Comparison of ENCODE assay signal across 11 cellular contexts in genomic region chr9:33065157-33066076, GRCh38. TPM values are rescaled to one million over a fixed set of nuclear protein-coding genes. Genes with fewer than 3 reads are reported as not detected.
DNase-seq lines count a peak whose midpoint lies in the region; ATAC-seq lines count a peak whose summit lies in the region.
"Had no signal": no experiment of that assay in that cellular context is flagged by ENCODE, and none has a peak within 500 bp of the region (broad histone marks: within the 10 kb centered on the region; RNA-seq: fewer than 3 reads in every experiment).

No MANE protein-coding gene starts in this region.

- peaks cover 25% of the 10 kb centered on the region for H3K36me3 ChIP-seq in H7 (replicated peaks; ENCODE audit: control insufficient read depth, insufficient read depth, low read length)

- peak overlapping the region; percentile 24 for H3K27ac Mint-ChIP-seq in stimulated activated naive CD8-positive, alpha-beta T cell treated with anti-CD3 and anti-CD28 coated beads, Interleukin-15, Interleukin-2, amounts not matched to agents 100 ng/mL and 50 ng/mL, for 24 hours

- H3K27me3 ChIP-seq in right cardiac atrium (ENCODE audit: control insufficient read depth, insufficient read depth) (no peaks in the 10 kb centered on the region), H7 (ENCODE audit: control insufficient read depth, insufficient read depth, low read length) (no peaks in the 10 kb centered on the region)
- H3K27me3 ChIP-seq: neutrophil had no signal

- peaks cover 10% of the 10 kb centered on the region for H3K4me1 Mint-ChIP-seq in stimulated activated naive CD8-positive, alpha-beta T cell treated with anti-CD3 and anti-CD28 coated beads, Interleukin-15, Interleukin-2, amounts not matched to agents 100 ng/mL and 50 ng/mL, for 24 hours (ENCODE audit: low read depth)

- H3K4me3 ChIP-seq in right cardiac atrium (ENCODE audit: low read length) (no peak overlapping the region), H7 (ENCODE audit: insufficient read depth, low read depth, low read length) (no peak overlapping the region)

- peaks cover 66% of the 10 kb centered on the region for H3K36me3 Mint-ChIP-seq in stimulated activated naive CD8-positive, alpha-beta T cell treated with anti-CD3 and anti-CD28 coated beads, Interleukin-15, Interleukin-2, amounts not matched to agents 100 ng/mL and 50 ng/mL, for 24 hours (ENCODE audit: low read depth)

- H3K4me1 ChIP-seq in right cardiac atrium (ENCODE audit: control insufficient read depth, insufficient read depth, low read length) = no peaks in the 10 kb centered on the region

- 87% methylated on average over 5 of the region's 5 CpGs for WGBS in right cardiac atrium

- no peaks in the 10 kb centered on the region for H3K27me3 Mint-ChIP-seq in stimulated activated naive CD8-positive, alpha-beta T cell treated with anti-CD3 and anti-CD28 coated beads, Interleukin-15, Interleukin-2, amounts not matched to agents 100 ng/mL and 50 ng/mL, for 24 hours
- H3K27me3 Mint-ChIP-seq: central memory CD8-positive, alpha-beta T cell had no signal

- no peaks in the 10 kb centered on the region for H3K9me3 ChIP-seq in right cardiac atrium (ENCODE audit: control insufficient read depth, low read length)
- H3K9me3 ChIP-seq: neutrophil had no signal

- no peak for ATAC-seq in stimulated activated naive CD8-positive, alpha-beta T cell treated with anti-CD3 and anti-CD28 coated beads, Interleukin-15, Interleukin-2, amounts not matched to agents 100 U/mL and 50 U/mL, for 24 hours
- ATAC-seq in HG02852 (IDR thresholded peaks at IDR 0.05; ENCODE audit: unreplicated experiment) = peak; percentile 80
- ATAC-seq in right cardiac atrium = no peak

- intact Hi-C loops in right cardiac atrium (cut with DNase I) = no loop called here

- no peak for DNase-seq in stimulated activated naive CD8-positive, alpha-beta T cell treated with anti-CD3 and anti-CD28 coated beads, Interleukin-15, Interleukin-2, amounts not matched to agents 100 U/mL and 50 U/mL, for 24 hours
- DNase-seq in NOMO-1 (lab: John Stamatoyannopoulos, UW; ENCODE audit: unreplicated experiment in 2 of 2) (peak; percentile 50 to 88), right cardiac atrium (no peak), H7 (no peak), NCI-H1417 treated with DMSO at 0.1 percent for 48 hours (lab: John Stamatoyannopoulos, UW) (no peak), NCI-H146 treated with DMSO at 0.1 percent for 48 hours (lab: John Stamatoyannopoulos, UW; ENCODE audit: unreplicated experiment) (no peak)
- DNase-seq: NCI-H345 had no signal

- H3K4me3 Mint-ChIP-seq in stimulated activated naive CD8-positive, alpha-beta T cell treated with anti-CD3 and anti-CD28 coated beads, Interleukin-15, Interleukin-2, amounts not matched to agents 100 ng/mL and 50 ng/mL, for 24 hours = no peak overlapping the region
- H3K4me3 Mint-ChIP-seq: central memory CD8-positive, alpha-beta T cell had no signal

- no peaks in the 10 kb centered on the region for H3K9me3 Mint-ChIP-seq in stimulated activated naive CD8-positive, alpha-beta T cell treated with anti-CD3 and anti-CD28 coated beads, Interleukin-15, Interleukin-2, amounts not matched to agents 100 ng/mL and 50 ng/mL, for 24 hours
- H3K9me3 Mint-ChIP-seq: central memory CD8-positive, alpha-beta T cell had no signal

- H3K27ac ChIP-seq in right cardiac atrium (ENCODE audit: low read length) = no peak overlapping the region
- H3K27ac ChIP-seq: neutrophil had no signal

RNA-seq across cellular contexts. Expression of gene SMU1, which starts 11.1 kb away (rescaled TPM):
- total RNA-seq in right cardiac atrium = 10 to 100 TPM; 16.6 to 17.3 (median 17.0) TPM
- 9.4 TPM for polyA plus RNA-seq in right cardiac atrium
- total RNA-seq in H7 (2014; rRNA removed; shearing (Covaris generic)) = 30.4 and 33.7 TPM in 2 replicates

RNA-seq across cellular contexts. Expression of gene DNAJA1, which starts 40.3 kb away (rescaled TPM):
- 100 to 1,000 TPM in 2 of 4 donors, 10 to 100 TPM in 2; 63.7 to 119 (median 91.2) TPM for total RNA-seq in right cardiac atrium
- polyA plus RNA-seq in right cardiac atrium = 72.2 TPM
- 52.4 and 53.8 TPM in 2 replicates for total RNA-seq in H7 (2014; rRNA removed; shearing (Covaris generic))

Comparison
In these comparisons a context has a peak if more than half of its experiments do, and no peak if none do; other contexts are left out.
1. DNase-seq: peak in NOMO-1 (2 of 2); none in stimulated activated naive CD8-positive, alpha-beta T cell treated with anti-CD3 and anti-CD28 coated beads, Interleukin-15, Interleukin-2, amounts not matched to agents 100 U/mL and 50 U/mL, for 24 hours (single experiment), right cardiac atrium (0 of 3), H7 (single experiment), NCI-H1417 treated with DMSO at 0.1 percent for 48 hours (single experiment) and NCI-H146 treated with DMSO at 0.1 percent for 48 hours (single experiment).